In genomic region chr14:99995700-99996356, GRCh38 we compare ENCODE assay signal across 7 cellular contexts.
DNase-seq lines count a peak whose midpoint lies in the region; ATAC-seq, FAIRE-seq and TF ChIP-seq lines count a peak whose summit lies in the region.

No MANE protein-coding gene starts in this region.

- peak; percentile 36 for DNase-seq in GM12891 (ENCODE audit: insufficient read length, low spot score)
- DNase-seq in HAP-1 (ENCODE audit: low spot score in 2 of 2): peak; percentile 24 to 76
- DNase-seq in activated B cell treated with CpG ODN at 0.5 μM for 24 hours: peak; percentile 39
- DNase-seq in central memory CD8-positive, alpha-beta T cell (ENCODE audit: low spot score in 2 of 2): peak; percentile 27 to 34
- DNase-seq in lower lobe of right lung: peak; percentile 67
- DNase-seq in stimulated activated CD8-positive, alpha-beta memory T cell treated with anti-CD3 and anti-CD28 coated beads, Interleukin-7, amount 100 ng/mL, for 24 hours (ENCODE audit: low read depth): peak; percentile 26

- peaks cover 95% of the 10 kb centered on the region for H3K79me2 ChIP-seq in Loucy (ENCODE audit: insufficient read depth, low read length)

- H3K4me3 ChIP-seq in HAP-1 (no peak overlapping the region), Loucy (ENCODE audit: low read length, poor library complexity, severe bottlenecking) (no peak overlapping the region), lower lobe of right lung (no peak overlapping the region)

- peak; percentile 100 for ATAC-seq in activated B cell treated with CpG ODN at 0.5 μM for 24 hours (ENCODE audit: low read depth)
- peak; percentile 62 for ATAC-seq in central memory CD8-positive, alpha-beta T cell (replicated peaks; ENCODE audit: extremely low read depth, poor library complexity, severe bottlenecking)
- peak; percentile 92 to 93 for ATAC-seq in lower lobe of right lung

- H3K36me3 ChIP-seq in HAP-1 (replicated peaks): no peaks in the 10 kb centered on the region
- no peaks in the 10 kb centered on the region for H3K36me3 ChIP-seq in Loucy (ENCODE audit: insufficient read depth, low read length)
- no peaks in the 10 kb centered on the region for H3K36me3 ChIP-seq in lower lobe of right lung

- no peaks in the 10 kb centered on the region for H3K36me3 Mint-ChIP-seq in activated B cell treated with CpG ODN at 0.5 μM for 24 hours (ENCODE audit: low read depth)
- H3K36me3 Mint-ChIP-seq in central memory CD8-positive, alpha-beta T cell (ENCODE audit: insufficient read depth): peaks cover 2% of the 10 kb centered on the region

- H3K9ac ChIP-seq in Loucy (ENCODE audit: low read depth, low read length, poor library complexity, severe bottlenecking): no peak overlapping the region

- CTCF ChIA-PET in activated B cell treated with CpG ODN at 0.5 μM for 24 hours (lab: Charles Lee): interaction anchor here (0.7 to 1.4 kb wide), 3 partner anchors 15 to 210 kb away, joined by 3 read pairs; no protein-coding TSS in a partner anchor

- no peaks in the 10 kb centered on the region for H3K9me2 ChIP-seq in Loucy (replicated peaks; ENCODE audit: low read depth, low read length)

- H3K9me3 Mint-ChIP-seq in activated B cell treated with CpG ODN at 0.5 μM for 24 hours: no peaks in the 10 kb centered on the region
- no peaks in the 10 kb centered on the region for H3K9me3 Mint-ChIP-seq in central memory CD8-positive, alpha-beta T cell

- no peak overlapping the region for H3K4me3 Mint-ChIP-seq in activated B cell treated with CpG ODN at 0.5 μM for 24 hours
- no peak overlapping the region for H3K4me3 Mint-ChIP-seq in central memory CD8-positive, alpha-beta T cell

- no peak overlapping the region for H3K27ac ChIP-seq in lower lobe of right lung

- peaks cover 20% of the 10 kb centered on the region for H3K27me3 Mint-ChIP-seq in activated B cell treated with CpG ODN at 0.5 μM for 24 hours
- no peaks in the 10 kb centered on the region for H3K27me3 Mint-ChIP-seq in central memory CD8-positive, alpha-beta T cell

- H3K9me3 ChIP-seq in HAP-1 (no peaks in the 10 kb centered on the region), Loucy (ENCODE audit: insufficient read depth, low read depth, low read length) (peaks cover 3% of the 10 kb centered on the region), lower lobe of right lung (no peaks in the 10 kb centered on the region)

- in situ Hi-C loops in HAP-1 (cut with MboI; ENCODE audit: low sequenced_read_pairs): no loop called here

- peak; percentile 93 for TF ChIP-seq CTCF in Loucy (conservative IDR thresholded peaks at IDR 0.05; ENCODE audit: low read length)
- peak; percentile 86 for TF ChIP-seq CTCF in activated B cell treated with CpG ODN at 0.5 μM for 24 hours (IDR thresholded peaks at IDR 0.05)
- peak; percentile 87 for TF ChIP-seq CTCF in lower lobe of right lung (IDR thresholded peaks at IDR 0.05)

- H3K27ac Mint-ChIP-seq in activated B cell treated with CpG ODN at 0.5 μM for 24 hours: no peak overlapping the region
- no peak overlapping the region for H3K27ac Mint-ChIP-seq in central memory CD8-positive, alpha-beta T cell (ENCODE audit: low read depth)

- POLR2A ChIA-PET in activated B cell treated with CpG ODN at 0.5 μM for 24 hours (lab: Charles Lee): no interaction called here

- peaks cover 29% of the 10 kb centered on the region for H4K20me1 ChIP-seq in Loucy (ENCODE audit: insufficient read depth, low read length, poor library complexity, severe bottlenecking)

- TF ChIP-seq POLR2A in GM12891 (IDR thresholded peaks at IDR 0.05; ENCODE audit: low read depth, low read length): no peak

- peaks cover 12% of the 10 kb centered on the region for H3K4me1 Mint-ChIP-seq in activated B cell treated with CpG ODN at 0.5 μM for 24 hours
- H3K4me1 Mint-ChIP-seq in central memory CD8-positive, alpha-beta T cell: no peaks in the 10 kb centered on the region

- no peak overlapping the region for H2AFZ ChIP-seq in Loucy (ENCODE audit: low read length)

- H3K4me1 ChIP-seq in HAP-1 (no peaks in the 10 kb centered on the region), Loucy (ENCODE audit: insufficient read depth, low read length, poor library complexity, severe bottlenecking) (peaks cover 3% of the 10 kb centered on the region), lower lobe of right lung (peaks cover 8% of the 10 kb centered on the region)

- no peak overlapping the region for H3K4me2 ChIP-seq in Loucy (ENCODE audit: low read depth, low read length, poor library complexity, severe bottlenecking)

- peak; percentile 98 for FAIRE-seq in GM12891 (lab: Jason Lieb, UNC)

- intact Hi-C loops in activated B cell treated with CpG ODN at 0.5 μM for 24 hours (cut with micrococcal nuclease): loop anchor here (1.0 kb wide), 2 partner anchors 14 to 112 kb away; no protein-coding TSS in a partner anchor
- intact Hi-C loops in lower lobe of right lung (cut with DNase I): no loop called here

- no peaks in the 10 kb centered on the region for H3F3A ChIP-seq in Loucy (ENCODE audit: low read depth)

- H3K27me3 ChIP-seq in HAP-1 (ENCODE audit: low read depth) (no peaks in the 10 kb centered on the region), Loucy (ENCODE audit: insufficient read depth, low read length, poor library complexity, severe bottlenecking) (no peaks in the 10 kb centered on the region), lower lobe of right lung (ENCODE audit: low read depth) (no peaks in the 10 kb centered on the region)

TF ChIP-seq in GM12891, 5 proteins besides CTCF, POLR2A, EP300 and RAD21:
- TF ChIP-seq SPI1 (IDR thresholded peaks at IDR 0.05; ENCODE audit: low read depth, low read length) (peak; percentile 99), PAX5 (IDR thresholded peaks at IDR 0.05; ENCODE audit: insufficient read depth, low read length, severe bottlenecking) (no peak), POU2F2 (IDR thresholded peaks at IDR 0.05; ENCODE audit: low read depth, low read length) (no peak), TAF1 (IDR thresholded peaks at IDR 0.05; ENCODE audit: low read depth, low read length) (no peak), POLR2AphosphoS5 (IDR thresholded peaks at IDR 0.05; ENCODE audit: low read depth, low read length) (no peak)
TF ChIP-seq in GM12891: peak in this region for 1.
